29 cellular contexts compared by ENCODE assay signal in the genomic region with DNA sequence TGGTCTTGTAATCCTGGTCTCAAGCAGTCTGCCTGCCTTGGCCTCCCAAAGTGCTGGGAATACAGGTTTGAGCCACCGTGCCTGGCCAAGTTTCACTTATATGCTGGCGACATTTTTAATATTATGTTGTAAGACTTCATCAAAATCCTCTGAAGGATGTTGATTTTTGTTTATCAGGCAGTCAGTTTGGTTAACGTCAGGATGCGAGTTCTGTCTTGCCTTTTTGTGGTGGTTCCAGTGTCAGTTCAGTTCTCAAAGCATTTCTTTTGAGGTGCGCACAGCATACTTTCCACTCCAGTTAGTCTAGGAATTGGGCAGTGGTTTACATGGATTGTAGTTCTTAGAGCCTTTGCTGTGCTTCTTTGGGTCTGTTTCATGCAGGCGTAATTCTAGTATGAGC. TPM values are rescaled to one million over a fixed set of nuclear protein-coding genes. Genes with fewer than 3 reads are reported as not detected.
DNase-seq lines count a peak whose midpoint lies in the region; ATAC-seq and TF ChIP-seq lines count a peak whose summit lies in the region.
"Had no signal": no experiment of that assay in that cellular context is flagged by ENCODE, and none has a peak within 500 bp of the region (broad histone marks: within the 10 kb centered on the region; RNA-seq: fewer than 3 reads in every experiment).

No MANE protein-coding gene starts in this region.

- H3K4me1 ChIP-seq in breast epithelium = no peaks in the 10 kb centered on the region

- CTCF ChIA-PET in MCF 10A (lab: Yijun Ruan, JAX) = no interaction called here

- H3K27ac ChIP-seq in breast epithelium = no peak overlapping the region
- H3K27ac ChIP-seq: HL-60, thoracic aorta, vagina had no signal

- DNase-seq in MCF 10A (ENCODE audit: unreplicated experiment) = peak; percentile 23
- no peak for DNase-seq in breast epithelium (ENCODE audit: low spot score in 2 of 2)
- no peak for DNase-seq in central memory CD8-positive, alpha-beta T cell (ENCODE audit: low spot score in 2 of 2)
- DNase-seq in naive thymus-derived CD8-positive, alpha-beta T cell = no peak
- no peak for DNase-seq in stimulated activated naive B cell treated with anti-CD40 and anti-IgM and Interleukin-4, amounts not matched to agents 10 μg/mL and 1 μg/mL and 100 μg/mL, for 72 hours
- no peak for DNase-seq in T-helper 9 cell
- no peak for DNase-seq in left colon
- no peak for DNase-seq in NCI-H2081 (lab: John Stamatoyannopoulos, UW)
- DNase-seq: activated CD4-positive, alpha-beta T cell treated with anti-CD3 and anti-CD28 coated beads for 48 hours; activated naive CD4-positive, alpha-beta T cell treated with anti-CD3 and anti-CD28 coated beads, Interleukin-2, amount 10 ng/mL, durations not matched to agents 7 days and 5 days; amygdala; CD8-positive, alpha-beta memory T cell; cortex of kidney; DMS 273 treated with DMSO at 0.1 percent for 48 hours; Karpas-422; left ventricle myocardium superior; midbrain; NCI-H1436 treated with DMSO at 0.1 percent for 48 hours; NCI-H2107; NCI-H774; posterior cingulate gyrus; stimulated activated CD4-positive, alpha-beta T cell treated with anti-CD3 and anti-CD28 coated beads, Interleukin-4, amount 100 ng/mL, for 4 hours; stimulated activated naive CD8-positive, alpha-beta T cell treated with anti-CD3 and anti-CD28 coated beads, Interleukin-15, Interleukin-2, amounts not matched to agents 100 U/mL and 50 U/mL, for 24 hours had no signal

- no peak overlapping the region for H3K4me3 ChIP-seq in breast epithelium
- H3K4me3 ChIP-seq: thoracic aorta, vagina had no signal

- H3K9me3 Mint-ChIP-seq in MCF 10A (ENCODE audit: unreplicated experiment) = no peaks in the 10 kb centered on the region
- H3K9me3 Mint-ChIP-seq in central memory CD8-positive, alpha-beta T cell = no peaks in the 10 kb centered on the region
- H3K9me3 Mint-ChIP-seq in naive thymus-derived CD8-positive, alpha-beta T cell = peaks cover 0 to 2% (median 0%) of the 10 kb centered on the region in 9 donors
- H3K9me3 Mint-ChIP-seq in stimulated activated naive B cell treated with anti-CD40 and anti-IgM and Interleukin-4, amounts not matched to agents 10 μg/mL and 1 μg/mL and 100 μg/mL, for 72 hours = peaks cover 0 to 3% of the 10 kb centered on the region in 2 donors
- H3K9me3 Mint-ChIP-seq: activated naive CD4-positive, alpha-beta T cell treated with anti-CD3 and anti-CD28 coated beads, Interleukin-2, amount 10 ng/mL, durations not matched to agents 7 days and 5 days; CD8-positive, alpha-beta memory T cell; T-helper 1 cell treated with Interleukin-12 subunit alpha and Interleukin-12 subunit beta and Interleukin-4 antibody, amounts not matched to agents 30 μg/mL and 1 μg/mL, for 36 hours had no signal

- no peak for ATAC-seq in central memory CD8-positive, alpha-beta T cell (replicated peaks; ENCODE audit: extremely low read depth, poor library complexity, severe bottlenecking)
- no peak for ATAC-seq in naive thymus-derived CD8-positive, alpha-beta T cell
- ATAC-seq in stimulated activated naive B cell treated with anti-CD40 and anti-IgM and Interleukin-4, amounts not matched to agents 10 μg/mL and 1 μg/mL and 100 μg/mL, for 72 hours (replicated peaks) = no peak
- no peak for ATAC-seq in left colon
- ATAC-seq: sciatic nerve; stimulated activated naive CD8-positive, alpha-beta T cell treated with anti-CD3 and anti-CD28 coated beads, Interleukin-15, Interleukin-2, amounts not matched to agents 100 U/mL and 50 U/mL, for 24 hours had no signal

- TF ChIP-seq CTCF in MCF 10A (IDR thresholded peaks at IDR 0.05; ENCODE audit: unreplicated experiment) (no peak), breast epithelium (IDR thresholded peaks at IDR 0.05) (no peak)

- no TSS peak for BruUV-seq in MCF 10A (replicated peaks; lab: Mats Ljungman, UMichigan)

- H3K36me3 Mint-ChIP-seq in MCF 10A (ENCODE audit: insufficient read depth, unreplicated experiment) = peaks cover 13% of the 10 kb centered on the region
- H3K36me3 Mint-ChIP-seq in central memory CD8-positive, alpha-beta T cell (ENCODE audit: insufficient read depth) = peaks cover 9% of the 10 kb centered on the region
- peaks cover 0 to 22% (median 9%) of the 10 kb centered on the region in 3 donors for H3K36me3 Mint-ChIP-seq in naive thymus-derived CD8-positive, alpha-beta T cell
- peaks cover 10 to 28% of the 10 kb centered on the region in 2 donors for H3K36me3 Mint-ChIP-seq in stimulated activated naive B cell treated with anti-CD40 and anti-IgM and Interleukin-4, amounts not matched to agents 10 μg/mL and 1 μg/mL and 100 μg/mL, for 72 hours

- no peaks in the 10 kb centered on the region for H3K36me3 ChIP-seq in breast epithelium
- H3K36me3 ChIP-seq: thoracic aorta, vagina had no signal

- no peaks in the 10 kb centered on the region for H3K27me3 Mint-ChIP-seq in MCF 10A (ENCODE audit: insufficient read depth, unreplicated experiment)
- H3K27me3 Mint-ChIP-seq in central memory CD8-positive, alpha-beta T cell = no peaks in the 10 kb centered on the region
- no peaks in the 10 kb centered on the region for H3K27me3 Mint-ChIP-seq in naive thymus-derived CD8-positive, alpha-beta T cell
- H3K27me3 Mint-ChIP-seq in stimulated activated naive B cell treated with anti-CD40 and anti-IgM and Interleukin-4, amounts not matched to agents 10 μg/mL and 1 μg/mL and 100 μg/mL, for 72 hours = no peaks in the 10 kb centered on the region
- H3K27me3 Mint-ChIP-seq: activated naive CD4-positive, alpha-beta T cell treated with anti-CD3 and anti-CD28 coated beads, Interleukin-2, amount 10 ng/mL, durations not matched to agents 7 days and 5 days; B cell; CD8-positive, alpha-beta memory T cell had no signal

- H3K9me3 ChIP-seq in breast epithelium = no peaks in the 10 kb centered on the region
- H3K9me3 ChIP-seq: thoracic aorta, vagina had no signal

- TF ChIP-seq POLR2A in breast epithelium (IDR thresholded peaks at IDR 0.05) = no peak

- intact Hi-C loops in MCF 10A (cut with micrococcal nuclease) = no loop called here
- intact Hi-C loops in breast epithelium (cut with DNase I; ENCODE audit: low total_unique reads) = no loop called here
- intact Hi-C loops in left colon (cut with DNase I, micrococcal nuclease) = no loop called here

- no peak overlapping the region for H3K27ac Mint-ChIP-seq in MCF 10A (ENCODE audit: low read depth, unreplicated experiment)
- H3K27ac Mint-ChIP-seq in central memory CD8-positive, alpha-beta T cell (ENCODE audit: low read depth) = peak overlapping the region; percentile 9
- H3K27ac Mint-ChIP-seq in naive thymus-derived CD8-positive, alpha-beta T cell = peak overlapping the region in 4 of 10 donors; percentile 14 to 50 (median 30)
- peak overlapping the region; percentile 20 for H3K27ac Mint-ChIP-seq in stimulated activated naive B cell treated with anti-CD40 and anti-IgM and Interleukin-4, amounts not matched to agents 10 μg/mL and 1 μg/mL and 100 μg/mL, for 72 hours
- H3K27ac Mint-ChIP-seq: activated naive CD4-positive, alpha-beta T cell treated with anti-CD3 and anti-CD28 coated beads, Interleukin-2, amount 10 ng/mL, durations not matched to agents 7 days and 5 days; B cell; T-helper 1 cell treated with Interleukin-12 subunit alpha and Interleukin-12 subunit beta and Interleukin-4 antibody, amounts not matched to agents 30 μg/mL and 1 μg/mL, for 36 hours had no signal

- POLR2A ChIA-PET in MCF 10A (lab: Yijun Ruan, JAX) = interaction anchor here (0.6 to 2.1 kb wide), 6 partner anchors 10 to 28 kb away, joined by 3 to 6 read pairs (median 4); no protein-coding TSS in a partner anchor
- POLR2A ChIA-PET in naive thymus-derived CD8-positive, alpha-beta T cell (lab: Charles Lee) = no interaction called here

- H3K4me1 Mint-ChIP-seq in MCF 10A (ENCODE audit: insufficient read depth, unreplicated experiment) = peaks cover 31% of the 10 kb centered on the region
- peaks cover 65% of the 10 kb centered on the region for H3K4me1 Mint-ChIP-seq in central memory CD8-positive, alpha-beta T cell
- H3K4me1 Mint-ChIP-seq in naive thymus-derived CD8-positive, alpha-beta T cell = peaks cover 23 to 79% (median 67%) of the 10 kb centered on the region in 4 donors
- peaks cover 26 to 62% of the 10 kb centered on the region in 2 donors for H3K4me1 Mint-ChIP-seq in stimulated activated naive B cell treated with anti-CD40 and anti-IgM and Interleukin-4, amounts not matched to agents 10 μg/mL and 1 μg/mL and 100 μg/mL, for 72 hours

- no peaks in the 10 kb centered on the region for H3K27me3 ChIP-seq in breast epithelium
- H3K27me3 ChIP-seq: vagina had no signal

- H3K4me3 Mint-ChIP-seq in MCF 10A (ENCODE audit: unreplicated experiment) = no peak overlapping the region
- no peak overlapping the region for H3K4me3 Mint-ChIP-seq in central memory CD8-positive, alpha-beta T cell
- H3K4me3 Mint-ChIP-seq in naive thymus-derived CD8-positive, alpha-beta T cell = peak overlapping the region in 7 of 10 donors; percentile 8 to 42 (median 11)
- H3K4me3 Mint-ChIP-seq in stimulated activated naive B cell treated with anti-CD40 and anti-IgM and Interleukin-4, amounts not matched to agents 10 μg/mL and 1 μg/mL and 100 μg/mL, for 72 hours = no peak overlapping the region
- H3K4me3 Mint-ChIP-seq: activated naive CD4-positive, alpha-beta T cell treated with anti-CD3 and anti-CD28 coated beads, Interleukin-2, amount 10 ng/mL, durations not matched to agents 7 days and 5 days; B cell; T-helper 1 cell treated with Interleukin-12 subunit alpha and Interleukin-12 subunit beta and Interleukin-4 antibody, amounts not matched to agents 30 μg/mL and 1 μg/mL, for 36 hours had no signal

RNA-seq across cellular contexts. Expression of gene SCAF8, which starts 24.9 kb away (rescaled TPM):
- total RNA-seq in MCF 10A (2022) (41.0 and 49.2 TPM in 2 replicates), breast epithelium (10 to 100 TPM; 38.9 to 58.0 (median 41.0) TPM), left colon (10 to 100 TPM; 32.6 to 35.8 TPM)
- total RNA-seq in naive thymus-derived CD8-positive, alpha-beta T cell = 10 to 100 TPM; 65.2 to 67.1 TPM
- 10 to 100 TPM; 11.0 to 17.4 (median 13.4) TPM for polyA plus RNA-seq in naive thymus-derived CD8-positive, alpha-beta T cell

Comparison
In these comparisons a context has a peak if more than half of its experiments do, and no peak if none do; other contexts are left out.
1. H3K4me3 Mint-ChIP-seq: peak in naive thymus-derived CD8-positive, alpha-beta T cell (7 of 10); none in MCF 10A (single experiment), central memory CD8-positive, alpha-beta T cell (single experiment) and stimulated activated naive B cell treated with anti-CD40 and anti-IgM and Interleukin-4, amounts not matched to agents 10 μg/mL and 1 μg/mL and 100 μg/mL, for 72 hours (0 of 2).